Comparison of ENCODE assay signal across 8 cellular contexts in the genomic region with DNA sequence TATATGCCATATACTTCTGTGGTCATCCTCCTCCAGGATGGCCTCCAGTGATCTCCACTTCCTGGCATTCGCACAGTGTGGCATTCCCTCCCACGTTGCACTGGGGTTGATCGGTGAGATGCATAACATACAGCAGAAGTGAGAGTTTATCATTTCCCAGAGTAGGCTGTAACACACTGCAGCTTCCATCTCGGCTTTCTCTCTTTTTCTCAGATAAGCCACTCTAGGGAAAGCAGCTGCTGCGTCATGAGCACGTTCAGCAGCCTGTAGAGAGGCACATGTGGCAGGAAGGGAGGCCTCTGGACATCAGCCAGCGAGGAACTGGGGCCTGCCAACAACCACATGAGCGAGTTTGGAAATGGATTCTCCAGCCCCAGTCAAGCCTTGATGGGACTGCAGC.
DNase-seq lines count a peak whose midpoint lies in the region; ATAC-seq and TF ChIP-seq lines count a peak whose summit lies in the region.

No MANE protein-coding gene starts in this region.

- H3K27ac Mint-ChIP-seq in GM23338, result no peak overlapping the region
- no peak overlapping the region for H3K27ac Mint-ChIP-seq in glutamatergic neuron (ENCODE audit: unreplicated experiment)

- no peaks in the 10 kb centered on the region for H3K4me1 ChIP-seq in GM23338 (ENCODE audit: insufficient read depth)
- peaks cover 8% of the 10 kb centered on the region for H3K4me1 ChIP-seq in rectal smooth muscle tissue (ENCODE audit: control insufficient read depth, insufficient read depth, low read length)
- H3K4me1 ChIP-seq in prostate gland (replicated peaks), result no peaks in the 10 kb centered on the region

- H3K36me3 Mint-ChIP-seq in GM23338 (ENCODE audit: low read depth) (no peaks in the 10 kb centered on the region), glutamatergic neuron (ENCODE audit: unreplicated experiment) (no peaks in the 10 kb centered on the region)

- no peaks in the 10 kb centered on the region for H3F3A ChIP-seq in GM23338 (replicated peaks; ENCODE audit: low read depth)

- H3K4me3 Mint-ChIP-seq in GM23338 (no peak overlapping the region), glutamatergic neuron (ENCODE audit: unreplicated experiment) (no peak overlapping the region)

- no peak overlapping the region for H3K4me2 ChIP-seq in GM23338

- 61% methylated on average over 8 of the region's 8 CpGs for WGBS in prostate gland

- H3K4me1 Mint-ChIP-seq in GM23338, result peaks cover 13% of the 10 kb centered on the region
- peaks cover 7% of the 10 kb centered on the region for H3K4me1 Mint-ChIP-seq in glutamatergic neuron (ENCODE audit: low read depth, unreplicated experiment)

- no peak for TF ChIP-seq POLR2A in prostate gland (IDR thresholded peaks at IDR 0.05)

- H3K9me3 Mint-ChIP-seq in GM23338, result no peaks in the 10 kb centered on the region
- H3K9me3 Mint-ChIP-seq in glutamatergic neuron (ENCODE audit: unreplicated experiment), result no peaks in the 10 kb centered on the region

- H3K79me2 ChIP-seq in GM23338 (replicated peaks; ENCODE audit: insufficient read depth), result no peaks in the 10 kb centered on the region

- H3K27me3 ChIP-seq in GM23338 (ENCODE audit: insufficient read depth) (no peaks in the 10 kb centered on the region), rectal smooth muscle tissue (ENCODE audit: control insufficient read depth, insufficient read depth, low read length) (no peaks in the 10 kb centered on the region), prostate gland (replicated peaks; ENCODE audit: insufficient read depth) (no peaks in the 10 kb centered on the region)

- no peak for ATAC-seq in GM23338

- peaks cover 6% of the 10 kb centered on the region for H3K9me2 ChIP-seq in GM23338 (ENCODE audit: insufficient read depth)

- no peak for TF ChIP-seq CTCF in GM23338 (conservative IDR thresholded peaks at IDR 0.05; ENCODE audit: low read depth in 2 of 2)
- TF ChIP-seq CTCF in glutamatergic neuron (IDR thresholded peaks at IDR 0.05; ENCODE audit: partially characterized antibody, unreplicated experiment), result no peak
- no peak for TF ChIP-seq CTCF in prostate gland (IDR thresholded peaks at IDR 0.05)

- intact Hi-C loops in prostate gland (cut with DNase I), result no loop called here

- H3K36me3 ChIP-seq in GM23338 (ENCODE audit: insufficient read depth) (no peaks in the 10 kb centered on the region), rectal smooth muscle tissue (ENCODE audit: control insufficient read depth, insufficient read depth, low read length) (no peaks in the 10 kb centered on the region), prostate gland (no peaks in the 10 kb centered on the region)

- H4K20me1 ChIP-seq in GM23338 (replicated peaks; ENCODE audit: insufficient read depth), result no peaks in the 10 kb centered on the region

- H3K4me3 ChIP-seq in GM23338 (no peak overlapping the region), rectal smooth muscle tissue (ENCODE audit: low read length) (no peak overlapping the region), prostate gland (no peak overlapping the region)

- H2AFZ ChIP-seq in GM23338, result peak overlapping the region; percentile 60; the same call in 1 of the 2 replicates

- H3K27me3 Mint-ChIP-seq in GM23338 (ENCODE audit: insufficient read depth, low read depth, poor library complexity) (peaks cover 1% of the 10 kb centered on the region), glutamatergic neuron (ENCODE audit: unreplicated experiment) (no peaks in the 10 kb centered on the region)

- no peak overlapping the region for H3K9ac ChIP-seq in rectal smooth muscle tissue (ENCODE audit: low read length)

- no peak overlapping the region for H3K27ac ChIP-seq in GM23338 (ENCODE audit: low read depth)
- peak overlapping the region; percentile 4 for H3K27ac ChIP-seq in rectal smooth muscle tissue (ENCODE audit: low read depth, low read length)
- H3K27ac ChIP-seq in prostate gland, result no peak overlapping the region

- no peak for DNase-seq in GM23338 (ENCODE audit: low spot score)
- peak; percentile 33 to 72 for DNase-seq in SHP77 (lab: John Stamatoyannopoulos, UW)
- peak; percentile 16 for DNase-seq in glutamatergic neuron
- no peak for DNase-seq in NCI-H510A treated with DMSO at 0.1 percent for 48 hours (lab: John Stamatoyannopoulos, UW)
- no peak for DNase-seq in stimulated activated naive CD4-positive, alpha-beta T cell (lab: John Stamatoyannopoulos, UW)
- no peak for DNase-seq in prostate gland (ENCODE audit: low spot score)
- no peak for DNase-seq in HK-2 (ENCODE audit: unreplicated experiment)

- H3K9me3 ChIP-seq in prostate gland, result no peaks in the 10 kb centered on the region

TF ChIP-seq in GM23338, 12 proteins besides CTCF, POLR2A, EP300 and RAD21:
- TF ChIP-seq EZH2phosphoT487 (IDR thresholded peaks at IDR 0.05; ENCODE audit: unreplicated experiment) (no peak), NANOG (IDR thresholded peaks at IDR 0.05; ENCODE audit: borderline replicate concordance) (no peak), JUNB (IDR thresholded peaks at IDR 0.05; ENCODE audit: unreplicated experiment) (no peak), ZNF114 (CRISPR knock-in tag; IDR thresholded peaks at IDR 0.05) (no peak)
- TF ChIP-seq, protein P1, sequence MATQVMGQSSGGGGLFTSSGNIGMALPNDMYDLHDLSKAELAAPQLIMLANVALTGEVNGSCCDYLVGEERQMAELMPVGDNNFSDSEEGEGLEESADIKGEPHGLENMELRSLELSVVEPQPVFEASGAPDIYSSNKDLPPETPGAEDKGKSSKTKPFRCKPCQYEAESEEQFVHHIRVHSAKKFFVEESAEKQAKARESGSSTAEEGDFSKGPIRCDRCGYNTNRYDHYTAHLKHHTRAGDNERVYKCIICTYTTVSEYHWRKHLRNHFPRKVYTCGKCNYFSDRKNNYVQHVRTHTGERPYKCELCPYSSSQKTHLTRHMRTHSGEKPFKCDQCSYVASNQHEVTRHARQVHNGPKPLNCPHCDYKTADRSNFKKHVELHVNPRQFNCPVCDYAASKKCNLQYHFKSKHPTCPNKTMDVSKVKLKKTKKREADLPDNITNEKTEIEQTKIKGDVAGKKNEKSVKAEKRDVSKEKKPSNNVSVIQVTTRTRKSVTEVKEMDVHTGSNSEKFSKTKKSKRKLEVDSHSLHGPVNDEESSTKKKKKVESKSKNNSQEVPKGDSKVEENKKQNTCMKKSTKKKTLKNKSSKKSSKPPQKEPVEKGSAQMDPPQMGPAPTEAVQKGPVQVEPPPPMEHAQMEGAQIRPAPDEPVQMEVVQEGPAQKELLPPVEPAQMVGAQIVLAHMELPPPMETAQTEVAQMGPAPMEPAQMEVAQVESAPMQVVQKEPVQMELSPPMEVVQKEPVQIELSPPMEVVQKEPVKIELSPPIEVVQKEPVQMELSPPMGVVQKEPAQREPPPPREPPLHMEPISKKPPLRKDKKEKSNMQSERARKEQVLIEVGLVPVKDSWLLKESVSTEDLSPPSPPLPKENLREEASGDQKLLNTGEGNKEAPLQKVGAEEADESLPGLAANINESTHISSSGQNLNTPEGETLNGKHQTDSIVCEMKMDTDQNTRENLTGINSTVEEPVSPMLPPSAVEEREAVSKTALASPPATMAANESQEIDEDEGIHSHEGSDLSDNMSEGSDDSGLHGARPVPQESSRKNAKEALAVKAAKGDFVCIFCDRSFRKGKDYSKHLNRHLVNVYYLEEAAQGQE (IDR thresholded peaks at IDR 0.05; ENCODE audit: unreplicated experiment), result no peak

Comparison
In these comparisons a context has a peak if more than half of its experiments do, and no peak if none do; other contexts are left out.
1. DNase-seq: peak in SHP77 (2 of 2) and glutamatergic neuron (single experiment); none in GM23338 (single experiment), NCI-H510A treated with DMSO at 0.1 percent for 48 hours (single experiment), stimulated activated naive CD4-positive, alpha-beta T cell (0 of 6), prostate gland (single experiment) and HK-2 (single experiment).